In the genomic region with DNA sequence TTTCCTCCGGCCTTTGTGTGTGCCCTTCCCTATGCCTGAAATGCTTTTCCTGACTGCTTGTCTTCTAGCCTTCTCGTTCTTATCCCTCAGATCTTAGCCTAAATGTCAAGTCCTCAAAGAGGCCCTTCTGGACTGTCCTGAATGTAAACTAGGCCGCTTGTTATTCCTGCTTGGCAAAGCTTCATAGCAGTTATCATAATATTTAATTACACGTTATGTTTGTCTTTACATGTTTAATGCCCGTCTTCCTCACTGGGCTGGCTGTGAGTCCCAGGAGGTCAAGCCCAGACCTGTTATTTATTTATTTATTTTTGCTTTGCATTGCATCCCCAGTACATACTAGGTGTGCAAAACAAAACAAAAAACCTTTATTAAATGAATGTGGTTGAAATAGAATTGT, we compare ENCODE assay signal across 18 cellular contexts.
"Had no signal": no experiment of that assay in that cellular context is flagged by ENCODE, and none has a peak within 500 bp of the region (broad histone marks: within the 10 kb centered on the region; RNA-seq: fewer than 3 reads in every experiment).

No MANE protein-coding gene starts in this region.

- H3K27ac Mint-ChIP-seq: activated CD8-positive, alpha-beta memory T cell treated with anti-CD3 and anti-CD28 coated beads, Interleukin-2, amount 10 ng/mL, durations not matched to agents 7 days and 5 days; activated naive CD4-positive, alpha-beta T cell treated with anti-CD3 and anti-CD28 coated beads, Interleukin-2, amount 50 U/mL, for 24 hours; naive thymus-derived CD8-positive, alpha-beta T cell; T-helper 2 cell treated with Interferon-gamma antibody and Interleukin-4, amounts not matched to agents 5 μg/mL and 100 μg/mL, for 36 hours had no signal

- H3K36me3 ChIP-seq: adrenal gland, thyroid gland had no signal

- H3K4me1 Mint-ChIP-seq: activated CD8-positive, alpha-beta memory T cell treated with anti-CD3 and anti-CD28 coated beads, Interleukin-2, amount 10 ng/mL, durations not matched to agents 7 days and 5 days; activated naive CD4-positive, alpha-beta T cell treated with anti-CD3 and anti-CD28 coated beads, Interleukin-2, amount 50 U/mL, for 24 hours had no signal

- H3K4me3 Mint-ChIP-seq: activated CD8-positive, alpha-beta memory T cell treated with anti-CD3 and anti-CD28 coated beads, Interleukin-2, amount 10 ng/mL, durations not matched to agents 7 days and 5 days; activated naive CD4-positive, alpha-beta T cell treated with anti-CD3 and anti-CD28 coated beads, Interleukin-2, amount 50 U/mL, for 24 hours; memory B cell; naive thymus-derived CD8-positive, alpha-beta T cell; T-helper 2 cell treated with Interferon-gamma antibody and Interleukin-4, amounts not matched to agents 5 μg/mL and 100 μg/mL, for 36 hours had no signal

- H3K4me3 ChIP-seq: adrenal gland, mucosa of descending colon, thyroid gland had no signal

- H3K27ac ChIP-seq: adrenal gland, parathyroid adenoma, thyroid gland had no signal

- DNase-seq: activated CD4-positive, alpha-beta T cell treated with anti-CD3 and anti-CD28 coated beads for 1 hour; activated CD4-positive, alpha-beta T cell treated with anti-CD3 and anti-CD28 coated beads, Interleukin-2, amount 50 U/mL, for 4 hours; activated CD8-positive, alpha-beta memory T cell treated with anti-CD3 and anti-CD28 coated beads, Interleukin-2, amount 10 ng/mL, durations not matched to agents 7 days and 5 days; activated T-cell treated with anti-CD3 and anti-CD28 coated beads, Interleukin-2, amount 50 U/mL, for 1 hour; adrenal gland; caudate nucleus; foreskin fibroblast; hippocampal formation; left ventricle myocardium superior; naive thymus-derived CD8-positive, alpha-beta T cell; stimulated activated CD4-positive, alpha-beta T cell treated with anti-CD3 and anti-CD28 coated beads, Interleukin-12 subunit alpha, Interleukin-12 subunit beta, amount 100 ng/mL, for 4 hours; stimulated activated CD4-positive, alpha-beta T cell treated with anti-CD3 and anti-CD28 coated beads, Interleukin-2, amount 100 ng/mL, for 24 hours; thyroid gland had no signal

- H3K27me3 ChIP-seq: adrenal gland, thyroid gland had no signal

- H3K9me3 ChIP-seq: adrenal gland, thyroid gland had no signal

- H3K9me3 Mint-ChIP-seq: activated naive CD4-positive, alpha-beta T cell treated with anti-CD3 and anti-CD28 coated beads, Interleukin-2, amount 50 U/mL, for 24 hours had no signal

- H3K27me3 Mint-ChIP-seq: activated CD8-positive, alpha-beta memory T cell treated with anti-CD3 and anti-CD28 coated beads, Interleukin-2, amount 10 ng/mL, durations not matched to agents 7 days and 5 days; activated naive CD4-positive, alpha-beta T cell treated with anti-CD3 and anti-CD28 coated beads, Interleukin-2, amount 50 U/mL, for 24 hours; memory B cell; naive thymus-derived CD8-positive, alpha-beta T cell had no signal

- ATAC-seq: activated CD8-positive, alpha-beta memory T cell treated with anti-CD3 and anti-CD28 coated beads, Interleukin-2, amount 10 ng/mL, durations not matched to agents 7 days and 5 days; left ventricle myocardium superior; mucosa of descending colon; naive thymus-derived CD8-positive, alpha-beta T cell had no signal

- H3K4me1 ChIP-seq: adrenal gland, parathyroid adenoma had no signal
